5 cellular contexts compared by ENCODE assay signal in genomic region chr7:156429514-156429913, GRCh38.
"Had no signal": no experiment of that assay in that cellular context is flagged by ENCODE, and none has a peak within 500 bp of the region (broad histone marks: within the 10 kb centered on the region; RNA-seq: fewer than 3 reads in every experiment).

No MANE protein-coding gene starts in this region.

- H3K4me3 ChIP-seq: GM23338, K562 had no signal

- H2AFZ ChIP-seq: GM23338 had no signal

- DNase-seq: H9, HCEC 1CT, IMR-90 had no signal

- H3K4me2 ChIP-seq: GM23338 had no signal

- ATAC-seq: GM23338, K562 had no signal
